27 cellular contexts compared by ENCODE assay signal in the genomic region with DNA sequence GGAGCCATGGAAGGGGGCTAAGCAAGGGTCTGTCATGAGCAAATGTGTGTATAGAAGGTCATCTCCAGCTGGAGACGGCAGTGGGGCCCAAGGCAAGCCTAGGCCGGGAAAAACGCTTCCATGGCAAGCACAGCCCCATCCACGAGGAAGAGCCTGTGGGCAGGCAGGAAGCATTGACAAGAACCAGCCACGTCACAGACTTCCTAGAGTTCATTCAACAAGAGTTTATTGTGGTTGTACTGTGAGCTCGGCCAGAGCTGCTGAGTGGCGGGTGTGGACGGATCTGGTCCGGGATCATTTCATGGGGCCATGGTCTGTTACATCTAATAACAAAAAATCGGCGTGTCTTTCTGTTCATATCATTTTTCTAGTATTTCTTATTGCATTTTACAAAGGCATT.
"Had no signal": no experiment of that assay in that cellular context is flagged by ENCODE, and none has a peak within 500 bp of the region (broad histone marks: within the 10 kb centered on the region; RNA-seq: fewer than 3 reads in every experiment).

No MANE protein-coding gene starts in this region.

- H3K4me1 ChIP-seq: left lung, lower lobe of right lung, neural progenitor cell, right atrium auricular region, tibial nerve, uterus had no signal

- H3K4me3 ChIP-seq: left lung, lower lobe of right lung, neural progenitor cell, ovary, right atrium auricular region, skin epidermis, tibial nerve, uterus had no signal

- H3K9me3 Mint-ChIP-seq: natural killer cell; stimulated activated naive CD8-positive, alpha-beta T cell treated with anti-CD3 and anti-CD28 coated beads, Interleukin-15, amount 100 ng/mL, for 72 hours had no signal

- H3K27me3 Mint-ChIP-seq: progenitor cell of endocrine pancreas; stimulated activated naive CD8-positive, alpha-beta T cell treated with anti-CD3 and anti-CD28 coated beads, Interleukin-15, amount 100 ng/mL, for 72 hours; type B pancreatic cell had no signal

- FAIRE-seq: keratinocyte had no signal

- H3K4me1 Mint-ChIP-seq: natural killer cell; nephron progenitor cell; neural progenitor cell; stimulated activated naive CD8-positive, alpha-beta T cell treated with anti-CD3 and anti-CD28 coated beads, Interleukin-15, amount 100 ng/mL, for 72 hours had no signal

- H3K36me3 ChIP-seq: left lung, lower lobe of right lung, neutrophil, ovary, right atrium auricular region, tibial nerve, uterus had no signal

- H3K27ac ChIP-seq: left lung, lower lobe of right lung, neural progenitor cell, neutrophil, ovary, right atrium auricular region, skin epidermis, tibial nerve, uterus had no signal

- H3K27me3 ChIP-seq: neural progenitor cell, neutrophil, ovary, right atrium auricular region, tibial nerve, uterus had no signal

- H3K36me3 Mint-ChIP-seq: natural killer cell, neural progenitor cell, type B pancreatic cell had no signal

- H3K9ac ChIP-seq: neural progenitor cell had no signal

- H3K9me3 ChIP-seq: left lung, lower lobe of right lung, neutrophil, ovary, tibial nerve, uterus had no signal

- H3K27ac Mint-ChIP-seq: natural killer cell, nephron progenitor cell, neural progenitor cell, progenitor cell of endocrine pancreas, type B pancreatic cell had no signal

- ATAC-seq: left colon; left lung; lower lobe of right lung; natural killer cell; sciatic nerve; stimulated activated naive CD8-positive, alpha-beta T cell treated with anti-CD3 and anti-CD28 coated beads, Interleukin-15, amount 100 ng/mL, for 72 hours had no signal

- H3K4me3 Mint-ChIP-seq: natural killer cell; nephron progenitor cell; neural progenitor cell; stimulated activated naive CD8-positive, alpha-beta T cell treated with anti-CD3 and anti-CD28 coated beads, Interleukin-15, amount 100 ng/mL, for 72 hours; type B pancreatic cell had no signal

- DNase-seq: hippocampal formation; left colon; lower lobe of right lung; mammary epithelial cell; mesenchymal stem cell; natural killer cell; nephron progenitor cell; occipital lobe; ovary; stimulated activated CD4-positive, alpha-beta T cell treated with anti-CD3 and anti-CD28 coated beads, Interleukin-12 subunit alpha, Interleukin-12 subunit beta, amount 100 ng/mL, for 4 hours; stimulated activated CD4-positive, alpha-beta T cell treated with anti-CD3 and anti-CD28 coated beads, Interleukin-15, amount 100 ng/mL, for 24 hours; stimulated activated CD4-positive, alpha-beta T cell treated with anti-CD3 and anti-CD28 coated beads, Interleukin-2, amount 100 ng/mL, for 24 hours; stimulated activated CD4-positive, alpha-beta T cell treated with anti-CD3 and anti-CD28 coated beads, Interleukin-4, amount 100 ng/mL, for 1 hour; stimulated activated naive CD4-positive, alpha-beta T cell treated with Interleukin-2 at 50 U/mL for 16 hours; stimulated activated naive CD8-positive, alpha-beta T cell treated with anti-CD3 and anti-CD28 coated beads, Interleukin-15, amount 100 ng/mL, for 72 hours; substantia nigra; uterus had no signal
